8 cellular contexts compared by ENCODE assay signal in genomic region chr14:23631702-23632460, GRCh38. TPM values are rescaled to one million over a fixed set of nuclear protein-coding genes. Genes with fewer than 3 reads are reported as not detected.
DNase-seq lines count a peak whose midpoint lies in the region; ATAC-seq, FAIRE-seq and TF ChIP-seq lines count a peak whose summit lies in the region.

No MANE protein-coding gene starts in this region.

- no peak overlapping the region for H3K27ac ChIP-seq in coronary artery
- H3K27ac ChIP-seq in HepG2 (ENCODE audit: extremely low read length, insufficient read depth, low read length): peak overlapping the region; percentile 48

- H3K4me1 Mint-ChIP-seq in activated CD4-positive, alpha-beta T cell treated with anti-CD3 and anti-CD28 coated beads, Interleukin-2, amount 10 ng/mL, durations not matched to agents 7 days and 5 days: peaks cover 4% of the 10 kb centered on the region

- BruUV-seq in HepG2 (replicated peaks; lab: Mats Ljungman, UMichigan): no TSS peak

- no peak for TF ChIP-seq POLR2A in HepG2 (IDR thresholded peaks at IDR 0.05; ENCODE audit: insufficient read depth in 1 of 2, low read depth in 2 of 2, low read length in 2 of 2)

- peak; percentile 9 to 39; a peak in 1 of 4 replicates for TF ChIP-seq EP300 in HepG2 (IDR thresholded peaks at IDR 0.05; ENCODE audit: low read depth in 2 of 2, low read length in 2 of 2)
- no peak; the same call in none of the 2 replicates for TF ChIP-seq EP300 in HepG2 (CRISPR knock-in tag; IDR thresholded peaks at IDR 0.05; ENCODE audit: borderline replicate concordance)

- peak; percentile 93 for TF ChIP-seq RAD21 in HepG2 (CRISPR knock-in tag; IDR thresholded peaks at IDR 0.05)

- peak overlapping the region; percentile 91 for H2AFZ ChIP-seq in HepG2 (ENCODE audit: low read length)

- H3K27ac Mint-ChIP-seq in activated CD4-positive, alpha-beta T cell treated with anti-CD3 and anti-CD28 coated beads, Interleukin-2, amount 10 ng/mL, durations not matched to agents 7 days and 5 days: no peak overlapping the region

- CTCF ChIA-PET in activated CD4-positive, alpha-beta T cell treated with anti-CD3 and anti-CD28 coated beads, Interleukin-2, amount 10 ng/mL, durations not matched to agents 7 days and 5 days (lab: Charles Lee): interaction anchor here (0.7 to 3.3 kb wide), 24 partner anchors 9 to 311 kb away, joined by 3 to 34 read pairs (median 5); no protein-coding TSS in a partner anchor
- CTCF ChIA-PET in HepG2 (lab: Yijun Ruan, JAX; ENCODE audit: low intra/inter-chr PET ratio, low total read pairs): interaction anchor here (0.8 to 7.4 kb wide), 11 partner anchors 10 to 322 kb away, joined by 3 to 207 read pairs (median 6); no protein-coding TSS in a partner anchor

- H3K4me2 ChIP-seq in HepG2 (ENCODE audit: low read depth, low read length): peak overlapping the region; percentile 90

- intact Hi-C loops in HepG2 (cut with micrococcal nuclease; ENCODE audit: unreplicated experiment): loop anchor here (1.0 kb wide), 2 partner anchors 19 to 43 kb away; no protein-coding TSS in a partner anchor

- H3K4me1 ChIP-seq in HepG2 (ENCODE audit: insufficient read depth, low read length): peaks cover 68% of the 10 kb centered on the region

- peak overlapping the region; percentile 57 for H3K9ac ChIP-seq in HepG2 (ENCODE audit: insufficient read depth, low read depth, low read length)

- WGBS in HepG2 (ENCODE audit: low lambda C conversion rate): 9% methylated on average over 8 of the region's 8 CpGs

- H3K4me3 Mint-ChIP-seq in activated CD4-positive, alpha-beta T cell treated with anti-CD3 and anti-CD28 coated beads, Interleukin-2, amount 10 ng/mL, durations not matched to agents 7 days and 5 days: no peak overlapping the region

- H3K27me3 ChIP-seq in HepG2 (ENCODE audit: control insufficient read depth in 1 of 2, insufficient read depth in 2 of 2, low read length in 2 of 2): no peaks in the 10 kb centered on the region; a peak in 1 of 5 replicates

- peaks cover 3% of the 10 kb centered on the region for H3K27me3 Mint-ChIP-seq in activated CD4-positive, alpha-beta T cell treated with anti-CD3 and anti-CD28 coated beads, Interleukin-2, amount 10 ng/mL, durations not matched to agents 7 days and 5 days

- in situ Hi-C loops in HepG2 (cut with HindIII; ENCODE audit: extremely low pct_ligation_motif_present, low pct_unique_long_range_greater_than_20kb): loop anchor here (5.0 kb wide), 1 partner anchor 45 kb away; no protein-coding TSS in a partner anchor

- peaks cover 7% of the 10 kb centered on the region for H3K79me2 ChIP-seq in HepG2 (ENCODE audit: insufficient read depth, low read length)

- H3K36me3 ChIP-seq in HepG2 (replicated peaks in 1 of 2; ENCODE audit: control insufficient read depth in 1 of 2, insufficient read depth in 2 of 2, low read length in 2 of 2): no peaks in the 10 kb centered on the region

- H3K36me3 Mint-ChIP-seq in activated CD4-positive, alpha-beta T cell treated with anti-CD3 and anti-CD28 coated beads, Interleukin-2, amount 10 ng/mL, durations not matched to agents 7 days and 5 days (ENCODE audit: low read depth): no peaks in the 10 kb centered on the region

- ATAC-seq in HG03066 (IDR thresholded peaks at IDR 0.05; ENCODE audit: low read depth, unreplicated experiment) (peak; percentile 74), HepG2 (peak; percentile 28), GM18870 (IDR thresholded peaks at IDR 0.05; ENCODE audit: unreplicated experiment) (no peak)

- DNase-seq in NCI-H446 (lab: John Stamatoyannopoulos, UW) (peak; percentile 75 to 80), coronary artery (ENCODE audit: low spot score) (peak; percentile 75), HepG2 (ENCODE audit: low spot score) (peak; percentile 96)
- peak; percentile 72 for DNase-seq in activated CD4-positive, alpha-beta T cell treated with anti-CD3 and anti-CD28 coated beads, Interleukin-2, amount 10 ng/mL, durations not matched to agents 7 days and 5 days
- peak; percentile 70 for DNase-seq in stimulated activated CD4-positive, alpha-beta T cell treated with anti-CD3 and anti-CD28 coated beads, Interleukin-4, amount 100 ng/mL, for 1 hour

- POLR2A ChIA-PET in activated CD4-positive, alpha-beta T cell treated with anti-CD3 and anti-CD28 coated beads, Interleukin-2, amount 10 ng/mL, durations not matched to agents 7 days and 5 days (lab: Charles Lee): no interaction called here
- POLR2A ChIA-PET in HepG2 (lab: Yijun Ruan, JAX): interaction anchor here (0.6 to 13.7 kb wide), 31 partner anchors 9 to 655 kb away, joined by 3 to 1105 read pairs (median 5); partner anchors contain the start of genes AP1G2, DCAF11, DHRS4 and EMC9

- peaks cover 6% of the 10 kb centered on the region for H4K20me1 ChIP-seq in HepG2 (ENCODE audit: insufficient read depth, low read length)

- peak; percentile 100 for TF ChIP-seq CTCF in GM12872 (IDR thresholded peaks at IDR 0.05; ENCODE audit: insufficient read depth, low read depth, low read length)
- TF ChIP-seq CTCF in coronary artery (IDR thresholded peaks at IDR 0.05): peak; percentile 85
- TF ChIP-seq CTCF in HepG2 (CRISPR knock-in tag; IDR thresholded peaks at IDR 0.05): no peak

- H3K4me3 ChIP-seq in coronary artery (peak overlapping the region; percentile 54), HepG2 (replicated peaks in 1 of 3; ENCODE audit: insufficient read depth in 1 of 3, low read depth in 2 of 3, low read length in 3 of 3) (peak overlapping the region; percentile 35 to 59 (median 41))

- H3K9me3 Mint-ChIP-seq in activated CD4-positive, alpha-beta T cell treated with anti-CD3 and anti-CD28 coated beads, Interleukin-2, amount 10 ng/mL, durations not matched to agents 7 days and 5 days: peaks cover under 1% of the 10 kb centered on the region

- FAIRE-seq in HepG2 (lab: Jason Lieb, UNC): peak; percentile 84

- H3K9me3 ChIP-seq in HepG2 (ENCODE audit: low read length): no peaks in the 10 kb centered on the region

TF ChIP-seq in HepG2, 621 proteins besides CTCF, POLR2A, EP300 and RAD21 (continues in another document):
- TF ChIP-seq PRPF4 (IDR thresholded peaks at IDR 0.05; ENCODE audit: low read depth, low read length, poor library complexity, severe bottlenecking) (no peak), ZNF232 (CRISPR knock-in tag; IDR thresholded peaks at IDR 0.05; ENCODE audit: borderline replicate concordance) (no peak)

RNA-seq across cellular contexts. Expression of gene DHRS2, which starts 4.3 kb away (rescaled TPM):
- under 1 TPM; 0.44 to 0.50 TPM for total RNA-seq in activated CD4-positive, alpha-beta T cell treated with anti-CD3 and anti-CD28 coated beads, Interleukin-2, amount 10 ng/mL, durations not matched to agents 7 days and 5 days
- 2,867 and 3,021 TPM in 2 replicates for total RNA-seq in HepG2 (2016; rRNA removed; fragmentation: Illumina TruSeq; extraction: Trizol)
- total RNA-seq in HepG2 (2016; cell fraction: cytosol; rRNA removed; fragmentation: Illumina TruSeq; extraction: Trizol; ENCODE audit: low read depth): 582 and 659 TPM in 2 replicates
- 2,776 and 3,102 TPM in 2 replicates for total RNA-seq in HepG2 (2016; cell fraction: insoluble cytoplasmic fraction; rRNA removed; fragmentation: Illumina TruSeq; extraction: Trizol)
- total RNA-seq in HepG2 (2016; cell fraction: membrane; rRNA removed; fragmentation: Illumina TruSeq; extraction: Trizol): 925 and 1,194 TPM in 2 replicates
- 2,259 and 2,462 TPM in 2 replicates for total RNA-seq in HepG2 (2016; cell fraction: nucleus; rRNA removed; fragmentation: Illumina TruSeq; extraction: Trizol)
- 1,596 and 1,621 TPM in 2 replicates for polyA plus RNA-seq in HepG2 (2011; rRNA removed)
- 1,194 and 1,328 TPM in 2 replicates for polyA plus RNA-seq in HepG2 (2011; cell fraction: cytosol; rRNA removed)
- 2,740 and 3,322 TPM in 2 replicates for polyA plus RNA-seq in HepG2 (2011; cell fraction: nucleus; rRNA removed)
- polyA plus RNA-seq in HepG2 (2012): 740 and 1,093 TPM in 2 replicates
- polyA plus RNA-seq in HepG2 (2016; cell fraction: cytosol; fragmentation: Illumina TruSeq; extraction: Trizol; ENCODE audit: low read depth): 288 and 375 TPM in 2 replicates
- polyA plus RNA-seq in HepG2 (2016; cell fraction: insoluble cytoplasmic fraction; fragmentation: Illumina TruSeq; extraction: Trizol; ENCODE audit: low read depth): 2,577 and 2,685 TPM in 2 replicates
- polyA plus RNA-seq in HepG2 (2016; cell fraction: membrane; fragmentation: Illumina TruSeq; extraction: Trizol; ENCODE audit: low read depth): 518 and 720 TPM in 2 replicates
- polyA plus RNA-seq in HepG2 (2016; cell fraction: nucleus; fragmentation: Illumina TruSeq; extraction: Trizol; ENCODE audit: insufficient read depth, low read depth): 3,957 and 4,035 TPM in 2 replicates
- 4.9 and 1,419 TPM in 2 replicates for polyA minus RNA-seq in HepG2 (2011; rRNA and poly(A)+ RNA removed; ENCODE audit: low replicate concordance)
- polyA minus RNA-seq in HepG2 (2011; cell fraction: cytosol; rRNA and poly(A)+ RNA removed): 390 and 391 TPM in 2 replicates
- polyA minus RNA-seq in HepG2 (2011; cell fraction: nucleus; rRNA and poly(A)+ RNA removed): 1,540 and 1,882 TPM in 2 replicates

RNA-seq across cellular contexts. Expression of gene JPH4, which starts 53.3 kb away (rescaled TPM):
- total RNA-seq in activated CD4-positive, alpha-beta T cell treated with anti-CD3 and anti-CD28 coated beads, Interleukin-2, amount 10 ng/mL, durations not matched to agents 7 days and 5 days: not detected
- total RNA-seq in HepG2 (2016; rRNA removed; fragmentation: Illumina TruSeq; extraction: Trizol): 0.14 and 0.22 TPM in 2 replicates
- total RNA-seq in HepG2 (2016; cell fraction: cytosol; rRNA removed; fragmentation: Illumina TruSeq; extraction: Trizol; ENCODE audit: low read depth): 0.10 TPM in 1 of 2 replicates, not detected in the other
- 0.13 and 0.15 TPM in 2 replicates for total RNA-seq in HepG2 (2016; cell fraction: insoluble cytoplasmic fraction; rRNA removed; fragmentation: Illumina TruSeq; extraction: Trizol)
- 0.10 and 0.22 TPM in 2 replicates for total RNA-seq in HepG2 (2016; cell fraction: membrane; rRNA removed; fragmentation: Illumina TruSeq; extraction: Trizol)
- total RNA-seq in HepG2 (2016; cell fraction: nucleus; rRNA removed; fragmentation: Illumina TruSeq; extraction: Trizol): 0.12 and 0.44 TPM in 2 replicates
- polyA plus RNA-seq in HepG2 (2011; rRNA removed): 0.08 and 0.16 TPM in 2 replicates
- polyA plus RNA-seq in HepG2 (2011; cell fraction: cytosol; rRNA removed): 0.15 and 0.18 TPM in 2 replicates
- polyA plus RNA-seq in HepG2 (2011; cell fraction: nucleus; rRNA removed): 1.1 TPM in 2 replicates
- polyA plus RNA-seq in HepG2 (2012): 0.16 and 0.54 TPM in 2 replicates
- polyA plus RNA-seq in HepG2 (2016; cell fraction: cytosol; fragmentation: Illumina TruSeq; extraction: Trizol; ENCODE audit: low read depth): 0.05 and 0.10 TPM in 2 replicates
- 0.22 and 0.33 TPM in 2 replicates for polyA plus RNA-seq in HepG2 (2016; cell fraction: insoluble cytoplasmic fraction; fragmentation: Illumina TruSeq; extraction: Trizol; ENCODE audit: low read depth)
- 0.10 and 0.17 TPM in 2 replicates for polyA plus RNA-seq in HepG2 (2016; cell fraction: membrane; fragmentation: Illumina TruSeq; extraction: Trizol; ENCODE audit: low read depth)
- 0.42 and 0.55 TPM in 2 replicates for polyA plus RNA-seq in HepG2 (2016; cell fraction: nucleus; fragmentation: Illumina TruSeq; extraction: Trizol; ENCODE audit: insufficient read depth, low read depth)
- polyA minus RNA-seq in HepG2 (2011; rRNA and poly(A)+ RNA removed; ENCODE audit: low replicate concordance): 0.18 TPM in 1 of 2 replicates, not detected in the other
- polyA minus RNA-seq in HepG2 (2011; cell fraction: cytosol; rRNA and poly(A)+ RNA removed): 0.35 TPM in 1 of 2 replicates, not detected in the other
- 0.13 and 0.25 TPM in 2 replicates for polyA minus RNA-seq in HepG2 (2011; cell fraction: nucleus; rRNA and poly(A)+ RNA removed)

Comparison
In these comparisons a context has a peak if more than half of its experiments do, and no peak if none do; other contexts are left out.
1. RNA of gene DHRS2, which starts 4.3 kb away (total RNA-seq): 582 to 3,102 TPM in HepG2; 0.44 to 0.50 TPM in activated CD4-positive, alpha-beta T cell treated with anti-CD3 and anti-CD28 coated beads, Interleukin-2, amount 10 ng/mL, durations not matched to agents 7 days and 5 days; every median in the first group is over 100 times any median in the second.
2. Peak in every context shown above with its lines, with median percentiles within 50 percentile points of each other: DNase-seq.